In the genomic region with DNA sequence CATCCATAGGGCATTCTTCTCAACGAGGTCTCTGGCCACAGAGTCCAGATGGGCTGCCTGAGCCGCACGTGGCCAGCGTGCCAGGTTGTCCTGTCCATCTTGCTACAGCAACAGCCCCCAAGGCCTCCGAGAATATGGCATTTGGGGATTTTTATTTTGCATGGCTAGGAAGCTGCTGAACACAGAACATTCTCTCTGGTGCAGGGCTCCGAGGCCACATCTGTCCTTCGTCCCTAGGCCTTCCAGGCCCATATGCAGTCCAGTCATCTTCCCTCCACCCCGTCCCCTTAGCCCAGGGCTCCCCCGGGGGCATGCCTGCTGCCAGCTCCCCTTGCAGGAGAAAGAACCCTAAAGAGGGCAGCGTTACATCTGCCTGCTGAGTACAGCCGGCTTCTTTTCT, we compare ENCODE assay signal across 10 cellular contexts. TPM values are rescaled to one million over a fixed set of nuclear protein-coding genes. Genes with fewer than 3 reads are reported as not detected.
DNase-seq lines count a peak whose midpoint lies in the region; ATAC-seq, FAIRE-seq and TF ChIP-seq lines count a peak whose summit lies in the region.
"Had no signal": no experiment of that assay in that cellular context is flagged by ENCODE, and none has a peak within 500 bp of the region (broad histone marks: within the 10 kb centered on the region; RNA-seq: fewer than 3 reads in every experiment).

No MANE protein-coding gene starts in this region.

- no peak overlapping the region for H2AK5ac ChIP-seq in mesenchymal stem cell (ENCODE audit: low read length, severe bottlenecking)

- peak overlapping the region; percentile 84 for H3K9ac ChIP-seq in mesenchymal stem cell (ENCODE audit: low read length)

- no peak overlapping the region for H3K27ac Mint-ChIP-seq in WTC11

- H3K14ac ChIP-seq in mesenchymal stem cell (ENCODE audit: low read length in 2 of 2): peak overlapping the region in 1 of 2 experiments; percentile 3

- H2AFZ ChIP-seq in mesenchymal stem cell (ENCODE audit: low read depth, low read length): no peak overlapping the region

- no peaks in the 10 kb centered on the region for H3K36me3 Mint-ChIP-seq in WTC11

- peaks cover 4% of the 10 kb centered on the region; the same call in 1 of the 2 replicates for H3K27me3 Mint-ChIP-seq in WTC11 (ENCODE audit: low read depth)

- FAIRE-seq in urothelium cell line (lab: Jason Lieb, UNC): no peak

- no peak overlapping the region for H2BK12ac ChIP-seq in mesenchymal stem cell (ENCODE audit: low read length in 2 of 2)

- H3K36me3 ChIP-seq in mesenchymal stem cell (ENCODE audit: control insufficient read depth in 1 of 2, insufficient read depth in 2 of 2, low read depth in 1 of 2, low read length in 2 of 2): peaks cover 0 to 8% of the 10 kb centered on the region in 2 experiments
- H3K36me3 ChIP-seq in thymus (ENCODE audit: control insufficient read depth, insufficient read depth): no peaks in the 10 kb centered on the region

- H3K4me3 Mint-ChIP-seq in WTC11: peak overlapping the region; percentile 80

- H3K27ac ChIP-seq in mesenchymal stem cell (ENCODE audit: low read length, poor library complexity, severe bottlenecking) (no peak overlapping the region), thymus (ENCODE audit: low read depth) (no peak overlapping the region)

- peaks cover 30% of the 10 kb centered on the region for H3K79me1 ChIP-seq in mesenchymal stem cell (replicated peaks; ENCODE audit: low read length, poor library complexity, severe bottlenecking)

- no peak overlapping the region for H2BK5ac ChIP-seq in mesenchymal stem cell (ENCODE audit: low read depth, low read length, poor library complexity, severe bottlenecking)

- no peak overlapping the region for H2BK15ac ChIP-seq in mesenchymal stem cell (ENCODE audit: low read depth, poor library complexity, severe bottlenecking)

- H3K27me3 ChIP-seq in mesenchymal stem cell (ENCODE audit: control insufficient read depth in 1 of 2, insufficient read depth in 1 of 2, low read length in 2 of 2) (no peaks in the 10 kb centered on the region), thymus (ENCODE audit: control insufficient read depth, insufficient read depth) (no peaks in the 10 kb centered on the region)

- no peak for ATAC-seq in Right ventricle myocardium inferior
- ATAC-seq in WTC11: no peak
- no peak for ATAC-seq in GM18858 (IDR thresholded peaks at IDR 0.05; ENCODE audit: unreplicated experiment)
- ATAC-seq: Panc1 had no signal

- peak overlapping the region in 1 of 2 experiments; percentile 83 for H3K23ac ChIP-seq in mesenchymal stem cell (ENCODE audit: low read length in 2 of 2)

- no peak overlapping the region for H3K4me2 ChIP-seq in mesenchymal stem cell (ENCODE audit: low read length, poor library complexity, severe bottlenecking)

- H3K9me3 Mint-ChIP-seq in WTC11: no peaks in the 10 kb centered on the region

- H3K18ac ChIP-seq in mesenchymal stem cell (ENCODE audit: low read depth in 1 of 2, low read length in 2 of 2): peak overlapping the region in 1 of 2 experiments; percentile 32

- H4K91ac ChIP-seq in mesenchymal stem cell (ENCODE audit: low read length): no peak overlapping the region

- DNase-seq in cardiac septum (ENCODE audit: low spot score) (peak; percentile 72), Right ventricle myocardium inferior (ENCODE audit: missing footprints) (no peak), WTC11 (ENCODE audit: low spot score) (no peak), mesenchymal stem cell (peak; percentile 9), EL (no peak), urothelium cell line (ENCODE audit: low spot score) (no peak)
- DNase-seq: Karpas-422 had no signal

- no peak overlapping the region for H4K8ac ChIP-seq in mesenchymal stem cell (ENCODE audit: low read length)

- intact Hi-C loops in cardiac septum (cut with DNase I) (loop anchor here (5.0 kb wide), 2 partner anchors 86 to 171 kb away; no protein-coding TSS in a partner anchor), Right ventricle myocardium inferior (cut with DNase I) (loop anchor here (5.0 kb wide), 3 partner anchors 171 to 271 kb away; no protein-coding TSS in a partner anchor)

- peaks cover 43% of the 10 kb centered on the region for H3K4me1 Mint-ChIP-seq in WTC11

- POLR2A ChIA-PET in WTC11 (lab: Charles Lee): no interaction called here

- H3K4me1 ChIP-seq in mesenchymal stem cell (ENCODE audit: control insufficient read depth, insufficient read depth, low read depth, low read length): peaks cover 24% of the 10 kb centered on the region
- H3K4me1 ChIP-seq in thymus (ENCODE audit: control insufficient read depth, insufficient read depth, low read length): peaks cover 37% of the 10 kb centered on the region

- no peaks in the 10 kb centered on the region for H3K9me3 ChIP-seq in mesenchymal stem cell (ENCODE audit: control insufficient read depth, low read length)
- no peaks in the 10 kb centered on the region for H3K9me3 ChIP-seq in thymus (ENCODE audit: control insufficient read depth)

- H3K4ac ChIP-seq in mesenchymal stem cell (ENCODE audit: low read depth in 1 of 2, low read length in 2 of 2): peak overlapping the region in 1 of 2 experiments; percentile 42

- 81% methylated on average over 10 of the region's 11 CpGs for WGBS in mesenchymal stem cell
- WGBS in thymus: 71% methylated on average over 11 of the region's 11 CpGs

- H2BK120ac ChIP-seq in mesenchymal stem cell (ENCODE audit: low read depth, low read length): no peak overlapping the region

- H3K4me3 ChIP-seq in mesenchymal stem cell (ENCODE audit: insufficient read depth in 1 of 2, low read depth in 1 of 2, low read length in 2 of 2) (peak overlapping the region in 1 of 2 experiments; percentile 78), thymus (ENCODE audit: low read length) (peak overlapping the region; percentile 9)

- CTCF ChIA-PET in WTC11 (lab: Charles Lee): no interaction called here

- TF ChIP-seq CTCF in WTC11 (IDR thresholded peaks at IDR 0.05): no peak

TF ChIP-seq in WTC11, 78 proteins besides CTCF, POLR2A, EP300 and RAD21 (continues in another document):
- no peak for TF ChIP-seq FOXP1 (CRISPR knock-in tag; IDR thresholded peaks at IDR 0.05; ENCODE audit: borderline replicate concordance)
- TF ChIP-seq GABPB1 (CRISPR knock-in tag; IDR thresholded peaks at IDR 0.05): no peak
- no peak for TF ChIP-seq CREM (CRISPR knock-in tag; IDR thresholded peaks at IDR 0.05)
- TF ChIP-seq TP53 (CRISPR knock-in tag; IDR thresholded peaks at IDR 0.05): no peak
- TF ChIP-seq, protein P1, sequence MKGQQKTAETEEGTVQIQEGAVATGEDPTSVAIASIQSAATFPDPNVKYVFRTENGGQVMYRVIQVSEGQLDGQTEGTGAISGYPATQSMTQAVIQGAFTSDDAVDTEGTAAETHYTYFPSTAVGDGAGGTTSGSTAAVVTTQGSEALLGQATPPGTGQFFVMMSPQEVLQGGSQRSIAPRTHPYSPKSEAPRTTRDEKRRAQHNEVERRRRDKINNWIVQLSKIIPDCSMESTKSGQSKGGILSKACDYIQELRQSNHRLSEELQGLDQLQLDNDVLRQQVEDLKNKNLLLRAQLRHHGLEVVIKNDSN (CRISPR knock-in tag; IDR thresholded peaks at IDR 0.05): no peak
- TF ChIP-seq HMGA2 (CRISPR knock-in tag; IDR thresholded peaks at IDR 0.05): no peak
- TF ChIP-seq TCF7 (CRISPR knock-in tag; IDR thresholded peaks at IDR 0.05; ENCODE audit: low read depth): no peak
- no peak for TF ChIP-seq OVOL2 (CRISPR knock-in tag; IDR thresholded peaks at IDR 0.05; ENCODE audit: borderline replicate concordance)
- TF ChIP-seq NR1H2 (CRISPR knock-in tag; IDR thresholded peaks at IDR 0.05): no peak
- no peak for TF ChIP-seq GRHL2 (CRISPR knock-in tag; IDR thresholded peaks at IDR 0.05; ENCODE audit: insufficient replicate concordance, severe bottlenecking)
- no peak for TF ChIP-seq RELA (CRISPR knock-in tag; IDR thresholded peaks at IDR 0.05; ENCODE audit: borderline replicate concordance)
- TF ChIP-seq, protein P2, sequence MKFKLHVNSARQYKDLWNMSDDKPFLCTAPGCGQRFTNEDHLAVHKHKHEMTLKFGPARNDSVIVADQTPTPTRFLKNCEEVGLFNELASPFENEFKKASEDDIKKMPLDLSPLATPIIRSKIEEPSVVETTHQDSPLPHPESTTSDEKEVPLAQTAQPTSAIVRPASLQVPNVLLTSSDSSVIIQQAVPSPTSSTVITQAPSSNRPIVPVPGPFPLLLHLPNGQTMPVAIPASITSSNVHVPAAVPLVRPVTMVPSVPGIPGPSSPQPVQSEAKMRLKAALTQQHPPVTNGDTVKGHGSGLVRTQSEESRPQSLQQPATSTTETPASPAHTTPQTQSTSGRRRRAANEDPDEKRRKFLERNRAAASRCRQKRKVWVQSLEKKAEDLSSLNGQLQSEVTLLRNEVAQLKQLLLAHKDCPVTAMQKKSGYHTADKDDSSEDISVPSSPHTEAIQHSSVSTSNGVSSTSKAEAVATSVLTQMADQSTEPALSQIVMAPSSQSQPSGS (CRISPR knock-in tag; IDR thresholded peaks at IDR 0.05; ENCODE audit: borderline replicate concordance, low read depth): no peak
- TF ChIP-seq ZNF671 (CRISPR knock-in tag; IDR thresholded peaks at IDR 0.05): no peak
- TF ChIP-seq, protein P3, sequence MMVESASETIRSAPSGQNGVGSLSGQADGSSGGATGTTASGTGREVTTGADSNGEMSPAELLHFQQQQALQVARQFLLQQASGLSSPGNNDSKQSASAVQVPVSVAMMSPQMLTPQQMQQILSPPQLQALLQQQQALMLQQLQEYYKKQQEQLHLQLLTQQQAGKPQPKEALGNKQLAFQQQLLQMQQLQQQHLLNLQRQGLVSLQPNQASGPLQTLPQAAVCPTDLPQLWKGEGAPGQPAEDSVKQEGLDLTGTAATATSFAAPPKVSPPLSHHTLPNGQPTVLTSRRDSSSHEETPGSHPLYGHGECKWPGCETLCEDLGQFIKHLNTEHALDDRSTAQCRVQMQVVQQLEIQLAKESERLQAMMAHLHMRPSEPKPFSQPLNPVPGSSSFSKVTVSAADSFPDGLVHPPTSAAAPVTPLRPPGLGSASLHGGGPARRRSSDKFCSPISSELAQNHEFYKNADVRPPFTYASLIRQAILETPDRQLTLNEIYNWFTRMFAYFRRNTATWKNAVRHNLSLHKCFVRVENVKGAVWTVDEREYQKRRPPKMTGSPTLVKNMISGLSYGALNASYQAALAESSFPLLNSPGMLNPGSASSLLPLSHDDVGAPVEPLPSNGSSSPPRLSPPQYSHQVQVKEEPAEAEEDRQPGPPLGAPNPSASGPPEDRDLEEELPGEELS (CRISPR knock-in tag; IDR thresholded peaks at IDR 0.05): no peak

RNA-seq across cellular contexts. Expression of a gene that starts 2.3 kb away (rescaled TPM):
- total RNA-seq in cardiac septum (34.4 TPM), Right ventricle myocardium inferior (30.7 TPM), WTC11 (2021) (35.0 to 44.4 TPM (median 42.3 TPM) in 3 replicates)
- polyA plus RNA-seq in mesenchymal stem cell (2013, experiment 1 of 2): 7.9 TPM
- polyA plus RNA-seq in mesenchymal stem cell (2013, experiment 2 of 2): 8.8 TPM
- 7.8 TPM for polyA plus RNA-seq in thymus

Comparison
In these comparisons a context has a peak if more than half of its experiments do, and no peak if none do; other contexts are left out.
1. DNase-seq: peak in cardiac septum (single experiment) and mesenchymal stem cell (single experiment); none in Right ventricle myocardium inferior (single experiment), WTC11 (single experiment), EL (single experiment) and urothelium cell line (single experiment).